8 cellular contexts compared by ENCODE assay signal in the genomic region with DNA sequence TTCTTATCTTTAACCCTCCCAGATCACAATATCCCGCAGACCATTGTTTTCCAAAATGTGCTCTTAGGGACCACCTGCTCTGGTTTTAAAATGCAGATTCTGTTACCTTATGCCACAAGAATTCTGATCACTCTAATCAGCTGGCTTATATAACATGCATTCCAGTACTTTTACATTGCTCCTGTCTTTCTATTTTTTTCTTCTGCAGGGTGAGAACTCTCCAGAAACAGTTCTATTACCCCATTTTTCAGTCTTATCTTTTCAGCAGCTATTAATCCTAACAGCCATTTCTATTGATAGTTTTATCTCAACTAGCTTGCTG. TPM values are rescaled to one million over a fixed set of nuclear protein-coding genes. Genes with fewer than 3 reads are reported as not detected.
DNase-seq lines count a peak whose midpoint lies in the region; ATAC-seq, FAIRE-seq and TF ChIP-seq lines count a peak whose summit lies in the region.

No MANE protein-coding gene starts in this region.

- H4K8ac ChIP-seq in H1 (ENCODE audit: extremely low read depth, insufficient read depth, low read length), result no peak overlapping the region

- no peak overlapping the region for H3K4ac ChIP-seq in H1 (replicated peaks; ENCODE audit: insufficient read length, low read depth, low read length)

- 0% methylated on average over 1 of the region's 1 CpG; no CpG with 5 or more reads in 1 of the 2 experiments for WGBS in H1 (ENCODE audit: extremely low coverage in 1 of 2, insufficient coverage in 1 of 2, insufficient read length in 1 of 2, insufficient replicate concordance in 2 of 2, low coverage in 1 of 2, low lambda C conversion rate in 2 of 2, missing lambda C conversion rate in 1 of 2), 2 experiments

- no peak for FAIRE-seq in H1 (lab: Jason Lieb, UNC)

- no peak overlapping the region for H3K18ac ChIP-seq in H1 (ENCODE audit: extremely low read depth, low read length)

- no peaks in the 10 kb centered on the region for H3K27me3 ChIP-seq in BE2C
- H3K27me3 ChIP-seq in H1 (replicated peaks in 1 of 4; ENCODE audit: control insufficient read depth in 3 of 4, extremely low read depth in 1 of 4, insufficient read depth in 3 of 4, low read length in 3 of 4), result peaks cover 0 to 8% (median 3%) of the 10 kb centered on the region in 4 experiments; a peak in 2 of 7 replicates
- no peaks in the 10 kb centered on the region for H3K27me3 ChIP-seq in neural cell (ENCODE audit: insufficient read depth, low read depth, low read length)

- H3K9me3 ChIP-seq in BE2C (no peaks in the 10 kb centered on the region), OCI-LY7 (ENCODE audit: low read length) (no peaks in the 10 kb centered on the region), H1 (ENCODE audit: insufficient read depth in 2 of 2, low read depth in 1 of 2, low read length in 1 of 2) (no peaks in the 10 kb centered on the region), neural cell (ENCODE audit: low read length) (no peaks in the 10 kb centered on the region)

- no peak overlapping the region for H3K23ac ChIP-seq in H1 (ENCODE audit: insufficient read length)

- peaks cover 4% of the 10 kb centered on the region; the same call in 1 of the 2 replicates for H3K23me2 ChIP-seq in H1 (ENCODE audit: low read depth, low read length)

- no peaks in the 10 kb centered on the region for H3K79me1 ChIP-seq in H1 (ENCODE audit: low read depth, low read length)

- H2AFZ ChIP-seq in OCI-LY7 (ENCODE audit: low read length) (no peak overlapping the region), H1 (ENCODE audit: low read length) (no peak overlapping the region), neural cell (ENCODE audit: low read depth, low read length) (no peak overlapping the region)

- H3K9ac ChIP-seq in H1 (replicated peaks in 1 of 4; ENCODE audit: extremely low read depth in 1 of 4, low read depth in 3 of 4, low read length in 3 of 4), result peak overlapping the region in 1 of 4 experiments; percentile 26; a peak in 1 of 7 replicates
- peak overlapping the region; percentile 93 for H3K9ac ChIP-seq in neural cell (ENCODE audit: low read length)

- no peak overlapping the region for H3K14ac ChIP-seq in H1 (ENCODE audit: insufficient read length)

- no peak overlapping the region for H2BK15ac ChIP-seq in H1 (ENCODE audit: low read length)

- TF ChIP-seq EP300 in H1 (IDR thresholded peaks at IDR 0.05; ENCODE audit: borderline replicate concordance in 1 of 2, low read depth in 2 of 2, low read length in 2 of 2) (no peak), neural cell (conservative IDR thresholded peaks at IDR 0.05; ENCODE audit: poor library complexity, severe bottlenecking) (no peak)

- H3K4me1 ChIP-seq in BE2C, result peaks cover 13% of the 10 kb centered on the region
- peaks cover 31% of the 10 kb centered on the region for H3K4me1 ChIP-seq in OCI-LY7 (ENCODE audit: insufficient read depth, low read length, poor library complexity, severe bottlenecking)
- peaks cover 4 to 9% (median 6%) of the 10 kb centered on the region in 4 experiments; a peak in 6 of 7 replicates for H3K4me1 ChIP-seq in H1 (replicated peaks in 1 of 4; ENCODE audit: control insufficient read depth in 3 of 4, insufficient read depth in 4 of 4, low read length in 3 of 4)

- H2BK12ac ChIP-seq in H1 (ENCODE audit: low read depth, low read length), result no peak overlapping the region

- no TSS peak for BruUV-seq in OCI-LY7 (replicated peaks; lab: Mats Ljungman, UMichigan)

- CTCF ChIA-PET in OCI-LY7 (lab: Charles Lee; ENCODE audit: unreplicated experiment) (no interaction called here), H1 (lab: Charles Lee; ENCODE audit: partially characterized antibody) (interaction anchor here (1.0 kb wide), 1 partner anchor 310 kb away, joined by 3 read pairs; no protein-coding TSS in a partner anchor)

- H3K79me2 ChIP-seq in OCI-LY7 (ENCODE audit: insufficient read depth, low read depth, low read length), result peaks cover 26% of the 10 kb centered on the region; the same call in 1 of the 2 replicates
- H3K79me2 ChIP-seq in H1 (ENCODE audit: control insufficient read depth in 1 of 2, insufficient read depth in 2 of 2, low read length in 2 of 2), result peaks cover 0 to 72% of the 10 kb centered on the region in 2 experiments; a peak in 2 of 4 replicates
- peaks cover 59% of the 10 kb centered on the region for H3K79me2 ChIP-seq in neural cell (replicated peaks; ENCODE audit: insufficient read depth, low read length)

- H2BK20ac ChIP-seq in H1 (ENCODE audit: low read length), result no peak overlapping the region

- 0 out of 3 replicates have a peak, but pooled peaks of 1 of the 2 experiments have one; percentile 8 for TF ChIP-seq POLR2A in H1 (IDR thresholded peaks at IDR 0.05; ENCODE audit: control extremely low read depth in 1 of 2, low read depth in 2 of 2, low read length in 2 of 2)

- POLR2A ChIA-PET in OCI-LY7 (lab: Charles Lee), result interaction anchor here (1.0 to 1.4 kb wide), 4 partner anchors 11 to 296 kb away, joined by 3 to 6 read pairs (median 4); a partner anchor contains a TSS
- POLR2A ChIA-PET in H1 (lab: Charles Lee; ENCODE audit: partially characterized antibody), result interaction anchor here (1.1 to 2.1 kb wide), 5 partner anchors 8 to 138 kb away, joined by 3 to 6 read pairs (median 4); no protein-coding TSS in a partner anchor

- TF ChIP-seq CTCF in BE2C (IDR thresholded peaks at IDR 0.05; ENCODE audit: low read depth, low read length) (no peak), OCI-LY7 (conservative IDR thresholded peaks at IDR 0.05; ENCODE audit: low read length) (no peak), H1 (IDR thresholded peaks at IDR 0.05; ENCODE audit: control extremely low read depth in 1 of 3, insufficient read depth in 1 of 3, low read depth in 1 of 3, low read length in 3 of 3) (no peak), neural cell (IDR thresholded peaks at IDR 0.05; ENCODE audit: poor library complexity, severe bottlenecking) (no peak)

- H3K9me2 ChIP-seq in OCI-LY7 (ENCODE audit: insufficient read depth, low read length) (no peaks in the 10 kb centered on the region), neural cell (ENCODE audit: insufficient read depth, low read length) (no peaks in the 10 kb centered on the region)

- H3K56ac ChIP-seq in H1 (replicated peaks; ENCODE audit: insufficient read length, low read depth, low read length), result no peak overlapping the region

- H4K20me1 ChIP-seq in OCI-LY7 (ENCODE audit: insufficient read depth, low read length) (peaks cover 15% of the 10 kb centered on the region; the same call in 1 of the 2 replicates), H1 (replicated peaks in 1 of 2; ENCODE audit: control insufficient read depth in 1 of 2, insufficient read depth in 2 of 2, low read length in 2 of 2) (peaks cover 0 to 1% of the 10 kb centered on the region in 2 experiments), neural cell (ENCODE audit: insufficient read depth) (no peaks in the 10 kb centered on the region)

- no peak for ATAC-seq in HG02610 (IDR thresholded peaks at IDR 0.05; ENCODE audit: unreplicated experiment)

- no peak overlapping the region for H2BK120ac ChIP-seq in H1 (replicated peaks; ENCODE audit: low read depth, low read length)

- H3K36me3 ChIP-seq in BE2C, result peaks cover 20% of the 10 kb centered on the region
- H3K36me3 ChIP-seq in OCI-LY7 (ENCODE audit: insufficient read depth, low read length), result peaks cover 6% of the 10 kb centered on the region; the same call in 1 of the 2 replicates
- no peaks in the 10 kb centered on the region for H3K36me3 ChIP-seq in H1 (ENCODE audit: control insufficient read depth in 2 of 4, insufficient read depth in 4 of 4, low read length in 3 of 4)
- H3K36me3 ChIP-seq in neural cell (ENCODE audit: insufficient read depth, low read length), result peaks cover 1% of the 10 kb centered on the region

- no peak for TF ChIP-seq RAD21 in H1 (IDR thresholded peaks at IDR 0.05 in 1 of 2, conservative IDR thresholded peaks at IDR 0.05 in 1 of 2; ENCODE audit: low read depth in 2 of 2, low read length in 2 of 2)
- no peak for TF ChIP-seq RAD21 in neural cell (conservative IDR thresholded peaks at IDR 0.05)

- no peaks in the 10 kb centered on the region for H3F3A ChIP-seq in neural cell (ENCODE audit: insufficient read depth, low read length, poor library complexity, severe bottlenecking)

- H3K4me2 ChIP-seq in OCI-LY7 (ENCODE audit: low read length) (peak overlapping the region; percentile 94), H1 (ENCODE audit: insufficient read depth in 1 of 2, low read depth in 2 of 2, low read length in 2 of 2) (peak overlapping the region; percentile 62 to 86), neural cell (ENCODE audit: low read length) (peak overlapping the region; percentile 90)

- intact Hi-C loops in OCI-LY7 (cut with micrococcal nuclease; ENCODE audit: unreplicated experiment), result loop anchor here (2.0 kb wide), 1 partner anchor 69 kb away; no protein-coding TSS in a partner anchor

- no peak overlapping the region for H4K91ac ChIP-seq in H1 (replicated peaks; ENCODE audit: insufficient read length, low read length)

- no peak overlapping the region for H2AK5ac ChIP-seq in H1 (ENCODE audit: low read depth, low read length)

- no peak overlapping the region for H3K27ac ChIP-seq in OCI-LY7 (ENCODE audit: low read depth, low read length, poor library complexity, severe bottlenecking)
- no peak overlapping the region for H3K27ac ChIP-seq in H1 (ENCODE audit: low read depth, low read length)
- H3K27ac ChIP-seq in neural cell (ENCODE audit: low read length), result no peak overlapping the region

- H4K5ac ChIP-seq in H1 (ENCODE audit: insufficient read length, low read depth, low read length), result no peak overlapping the region

- in situ Hi-C loops in G401 (cut with HindIII; ENCODE audit: low sequenced_read_pairs), result no loop called here

- DNase-seq in BE2C (no peak), OCI-LY7 (ENCODE audit: low spot score) (no peak), H1 (ENCODE audit: low read depth in 1 of 2, low spot score in 2 of 2) (no peak), NCI-H748 (lab: John Stamatoyannopoulos, UW; ENCODE audit: unreplicated experiment) (no peak), DMS153 (lab: John Stamatoyannopoulos, UW) (no peak), G401 (ENCODE audit: low spot score) (no peak)

- H3K4me3 ChIP-seq in BE2C (ENCODE audit: low read depth, low read length) (peak overlapping the region; percentile 75), OCI-LY7 (ENCODE audit: low read depth, low read length, poor library complexity, severe bottlenecking) (no peak overlapping the region), H1 (ENCODE audit: extremely low read depth in 1 of 4, insufficient read depth in 2 of 4, low read depth in 3 of 4, low read length in 4 of 4) (peak overlapping the region in 3 of 4 experiments; percentile 6 to 91 (median 7); a peak in 5 of 8 replicates), neural cell (ENCODE audit: low read length) (peak overlapping the region; percentile 80)

- no peak overlapping the region for H2BK5ac ChIP-seq in H1 (ENCODE audit: low read depth, low read length)

RNA-seq across cellular contexts. Expression of a gene that starts 2.8 kb away (rescaled TPM):
- 360 TPM for polyA plus RNA-seq in BE2C (2012; ENCODE audit: insufficient read depth, insufficient read length, low read depth)
- 14.7 and 21.1 TPM in 2 replicates for total RNA-seq in OCI-LY7 (2014; rRNA removed; shearing (Covaris generic))
- total RNA-seq in OCI-LY7 (2022), result 43.3 and 44.5 TPM in 2 replicates
- 179 and 184 TPM in 2 replicates for total RNA-seq in H1 (2021; fragmentation: NEBNext Ultra II Directional; extraction: Animal tissue kit (Norgen Biotek cat#: 25700))
- polyA plus RNA-seq in H1 (2011; rRNA removed), result 66.9 and 132 TPM in 2 replicates
- polyA plus RNA-seq in H1 (2011; cell fraction: cytosol; rRNA removed), result 83.2 TPM
- 42.4 TPM for polyA plus RNA-seq in H1 (2011; cell fraction: nucleus; rRNA removed)
- 86.9 to 165 TPM (median 103 TPM) in 4 replicates for polyA plus RNA-seq in H1 (2012, experiment 1 of 2)
- polyA plus RNA-seq in H1 (2012, experiment 2 of 2), result 75.5 TPM
- polyA plus RNA-seq in H1 (2013, experiment 1 of 2), result 282 TPM
- 330 TPM for polyA plus RNA-seq in H1 (2013, experiment 2 of 2)
- polyA minus RNA-seq in H1 (2011; rRNA and poly(A)+ RNA removed), result 48.5 and 71.9 TPM in 2 replicates
- polyA minus RNA-seq in H1 (2011; cell fraction: cytosol; rRNA and poly(A)+ RNA removed), result 67.2 TPM
- 24.7 TPM for polyA minus RNA-seq in H1 (2011; cell fraction: nucleus; rRNA and poly(A)+ RNA removed)
- 201 and 275 TPM in 2 replicates for polyA plus RNA-seq in neural cell
- polyA minus RNA-seq in neural cell, result 101 and 113 TPM in 2 replicates
- total RNA-seq in G401 (2014; rRNA removed; shearing (Covaris generic)), result 35.2 and 62.6 TPM in 2 replicates
